15 cellular contexts compared by ENCODE assay signal in the genomic region with DNA sequence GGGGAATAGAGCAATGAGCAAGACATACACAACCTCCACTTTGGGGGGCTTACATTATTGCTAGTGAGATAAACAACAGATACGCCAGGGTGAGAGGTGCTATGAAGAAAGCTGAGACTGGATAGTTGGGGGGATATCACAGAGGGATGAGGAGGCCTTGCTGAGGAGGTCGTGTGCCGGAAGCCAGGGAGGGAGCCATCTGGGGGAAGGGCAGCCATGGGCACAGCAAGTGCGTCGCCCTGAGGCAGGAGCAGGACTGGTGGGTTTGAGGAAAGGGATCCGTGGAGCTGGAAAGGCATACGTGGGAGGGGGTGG. TPM values are rescaled to one million over a fixed set of nuclear protein-coding genes. Genes with fewer than 3 reads are reported as not detected.
A peak's percentile ranks its signal among the peaks of the same experiment; 100 is the strongest.
DNase-seq lines count a peak whose midpoint lies in the region; ATAC-seq, FAIRE-seq and TF ChIP-seq lines count a peak whose summit lies in the region.
"Had no signal": no experiment of that assay in that cellular context is flagged by ENCODE, and none has a peak within 500 bp of the region (broad histone marks: within the 10 kb centered on the region; RNA-seq: fewer than 3 reads in every experiment).

No MANE protein-coding gene starts in this region.

- H3K23me2 ChIP-seq in H1 (ENCODE audit: low read depth, low read length), result no peaks in the 10 kb centered on the region; the same call in 1 of the 2 replicates

- H3K27me3 ChIP-seq in heart left ventricle, result no peaks in the 10 kb centered on the region
- no peaks in the 10 kb centered on the region for H3K27me3 ChIP-seq in H1 (replicated peaks in 1 of 4; ENCODE audit: control insufficient read depth in 3 of 4, extremely low read depth in 1 of 4, insufficient read depth in 3 of 4, low read length in 3 of 4)
- H3K27me3 ChIP-seq in tibial nerve, result no peaks in the 10 kb centered on the region
- H3K27me3 ChIP-seq: colonic mucosa had no signal

- no peak for TF ChIP-seq CTCF in heart left ventricle (IDR thresholded peaks at IDR 0.05)
- no peak for TF ChIP-seq CTCF in RWPE1 (conservative IDR thresholded peaks at IDR 0.05; ENCODE audit: low read depth)
- TF ChIP-seq CTCF in H1 (IDR thresholded peaks at IDR 0.05; ENCODE audit: control extremely low read depth in 1 of 3, insufficient read depth in 1 of 3, low read depth in 1 of 3, low read length in 3 of 3), result no peak
- no peak for TF ChIP-seq CTCF in tibial nerve (IDR thresholded peaks at IDR 0.05)

- TF ChIP-seq RAD21 in H1 (IDR thresholded peaks at IDR 0.05 in 1 of 2, conservative IDR thresholded peaks at IDR 0.05 in 1 of 2; ENCODE audit: low read depth in 2 of 2, low read length in 2 of 2), result no peak

- H2BK12ac ChIP-seq in H1 (ENCODE audit: low read depth, low read length), result peak overlapping the region; percentile 98; the same call in 1 of the 2 replicates

- 89 to 92% (median 90%) methylated on average over 7 of the region's 7 CpGs for WGBS in heart left ventricle, 4 donors
- 75% methylated on average over 7 of the region's 7 CpGs; no CpG with 5 or more reads in 1 of the 2 experiments for WGBS in H1 (ENCODE audit: extremely low coverage in 1 of 2, insufficient coverage in 1 of 2, insufficient read length in 1 of 2, insufficient replicate concordance in 2 of 2, low coverage in 1 of 2, low lambda C conversion rate in 2 of 2, missing lambda C conversion rate in 1 of 2), 2 experiments
- WGBS in tibial nerve, 2 donors, result 88 to 89% methylated on average over 7 of the region's 7 CpGs

- CTCF ChIA-PET in RWPE1 (lab: Yijun Ruan, JAX) (no interaction called here), H1 (lab: Charles Lee; ENCODE audit: partially characterized antibody) (interaction anchor here (1.0 to 9.3 kb wide), 12 partner anchors 10 to 119 kb away, joined by 3 to 131 read pairs (median 8); a partner anchor contains a TSS)

- peak overlapping the region; percentile 78; the same call in 1 of the 2 replicates for H2BK5ac ChIP-seq in H1 (ENCODE audit: low read depth, low read length)

- H4K20me1 ChIP-seq in H1 (replicated peaks in 1 of 2; ENCODE audit: control insufficient read depth in 1 of 2, insufficient read depth in 2 of 2, low read length in 2 of 2), result no peaks in the 10 kb centered on the region

- no peak overlapping the region for H4K5ac ChIP-seq in H1 (ENCODE audit: insufficient read length, low read depth, low read length)

- peak overlapping the region; percentile 53; the same call in 1 of the 2 replicates for H2BK15ac ChIP-seq in H1 (ENCODE audit: low read length)

- H3K9me3 ChIP-seq in heart left ventricle, result no peaks in the 10 kb centered on the region
- no peaks in the 10 kb centered on the region for H3K9me3 ChIP-seq in H1 (ENCODE audit: insufficient read depth in 2 of 2, low read depth in 1 of 2, low read length in 1 of 2)
- H3K9me3 ChIP-seq in tibial nerve, result no peaks in the 10 kb centered on the region
- H3K9me3 ChIP-seq: colonic mucosa had no signal

- POLR2A ChIA-PET in RWPE1 (lab: Yijun Ruan, JAX; ENCODE audit: low non-redundant PET) (no interaction called here), H1 (lab: Charles Lee; ENCODE audit: partially characterized antibody) (interaction anchor here (1.0 to 1.6 kb wide), 8 partner anchors 12 to 138 kb away, joined by 3 to 6 read pairs (median 4); a partner anchor contains a TSS)

- peak overlapping the region; percentile 65 for H3K4ac ChIP-seq in H1 (replicated peaks; ENCODE audit: insufficient read length, low read depth, low read length)

- H3K4me3 ChIP-seq in heart left ventricle (no peak overlapping the region), H1 (ENCODE audit: extremely low read depth in 1 of 4, insufficient read depth in 2 of 4, low read depth in 3 of 4, low read length in 4 of 4) (no peak overlapping the region), tibial nerve (no peak overlapping the region)

- no peak overlapping the region for H3K9ac ChIP-seq in H1 (replicated peaks in 1 of 4; ENCODE audit: extremely low read depth in 1 of 4, low read depth in 3 of 4, low read length in 3 of 4)

- peaks cover 3 to 39% (median 24%) of the 10 kb centered on the region in 12 donors for H3K4me1 ChIP-seq in heart left ventricle
- peaks cover 5 to 28% (median 17%) of the 10 kb centered on the region in 4 experiments for H3K4me1 ChIP-seq in H1 (replicated peaks in 1 of 4; ENCODE audit: control insufficient read depth in 3 of 4, insufficient read depth in 4 of 4, low read length in 3 of 4)
- H3K4me1 ChIP-seq in tibial nerve, result peaks cover 3 to 40% (median 28%) of the 10 kb centered on the region in 4 donors

- no peaks in the 10 kb centered on the region for H3K79me2 ChIP-seq in H1 (ENCODE audit: control insufficient read depth in 1 of 2, insufficient read depth in 2 of 2, low read length in 2 of 2)

- H3K36me3 ChIP-seq in heart left ventricle, result no peaks in the 10 kb centered on the region
- H3K36me3 ChIP-seq in H1 (ENCODE audit: control insufficient read depth in 2 of 4, insufficient read depth in 4 of 4, low read length in 3 of 4), result no peaks in the 10 kb centered on the region
- H3K36me3 ChIP-seq in tibial nerve, result no peaks in the 10 kb centered on the region
- H3K36me3 ChIP-seq: colonic mucosa had no signal

- no peak overlapping the region for H3K23ac ChIP-seq in H1 (ENCODE audit: insufficient read length)

- H3K56ac ChIP-seq in H1 (replicated peaks; ENCODE audit: insufficient read length, low read depth, low read length), result no peak overlapping the region

- no peak overlapping the region for H3K14ac ChIP-seq in H1 (ENCODE audit: insufficient read length)

- ATAC-seq in Right ventricle myocardium superior (ENCODE audit: poor library complexity) (no peak), heart left ventricle (no peak), GM18873 (IDR thresholded peaks at IDR 0.05; ENCODE audit: low FRiP score, unreplicated experiment) (no peak), GM18907 (IDR thresholded peaks at IDR 0.05; ENCODE audit: unreplicated experiment) (no peak)

- no peak overlapping the region for H3K27ac ChIP-seq in heart left ventricle
- peak overlapping the region; percentile 97 for H3K27ac ChIP-seq in RWPE1
- H3K27ac ChIP-seq in H1 (ENCODE audit: low read depth, low read length), result no peak overlapping the region
- H3K27ac ChIP-seq in tibial nerve, result peak overlapping the region in 3 of 4 donors; percentile 55 to 76 (median 75)
- H3K27ac ChIP-seq: HL-60 had no signal

- H4K8ac ChIP-seq in H1 (ENCODE audit: extremely low read depth, insufficient read depth, low read length), result no peak overlapping the region; the same call in 1 of the 2 replicates

- peak overlapping the region; percentile 92 for H2BK20ac ChIP-seq in H1 (ENCODE audit: low read length)

- 0 out of 2 replicates have a peak overlapping the region, but pooled peaks have one; percentile 10 for H2AK5ac ChIP-seq in H1 (ENCODE audit: low read depth, low read length)

- no peak for TF ChIP-seq POLR2A in heart left ventricle (IDR thresholded peaks at IDR 0.05)
- no peak for TF ChIP-seq POLR2A in H1 (IDR thresholded peaks at IDR 0.05; ENCODE audit: control extremely low read depth in 1 of 2, low read depth in 2 of 2, low read length in 2 of 2)
- TF ChIP-seq POLR2A in tibial nerve (IDR thresholded peaks at IDR 0.05), result no peak

- no peak overlapping the region for H2AFZ ChIP-seq in H1 (ENCODE audit: low read length)

- FAIRE-seq in H1 (lab: Jason Lieb, UNC), result no peak

- H3K79me1 ChIP-seq in H1 (ENCODE audit: low read depth, low read length), result no peaks in the 10 kb centered on the region

- TF ChIP-seq EP300 in H1 (IDR thresholded peaks at IDR 0.05; ENCODE audit: borderline replicate concordance in 1 of 2, low read depth in 2 of 2, low read length in 2 of 2) (no peak), tibial nerve (IDR thresholded peaks at IDR 0.05) (no peak)

- intact Hi-C loops in Right ventricle myocardium superior (cut with DNase I) (no loop called here), heart left ventricle (cut with DNase I) (loop anchor here in 1 of 10 donors (5.0 kb wide), 1 partner anchor 40 kb away; no protein-coding TSS in a partner anchor)

- peak overlapping the region; percentile 90 for H4K91ac ChIP-seq in H1 (replicated peaks; ENCODE audit: insufficient read length, low read length)

- peak overlapping the region; percentile 95; the same call in 1 of the 2 replicates for H3K18ac ChIP-seq in H1 (ENCODE audit: extremely low read depth, low read length)

- H3K4me2 ChIP-seq in H1 (ENCODE audit: insufficient read depth in 1 of 2, low read depth in 2 of 2, low read length in 2 of 2), result no peak overlapping the region; a peak in 1 of 4 replicates

- H2BK120ac ChIP-seq in H1 (replicated peaks; ENCODE audit: low read depth, low read length), result no peak overlapping the region

- DNase-seq in Right ventricle myocardium superior (peak; percentile 30), heart left ventricle (no peak), RWPE1 (ENCODE audit: low spot score) (no peak), H1 (ENCODE audit: low read depth in 1 of 2, low spot score in 2 of 2) (no peak), tibial nerve (ENCODE audit: low spot score in 2 of 2) (no peak), EL (no peak)
- DNase-seq: erythroblast, Kasumi-1, NCI-H1694, NCI-H524, substantia nigra had no signal

RNA-seq across cellular contexts. Expression of a gene that starts 12.2 kb away (rescaled TPM):
- total RNA-seq in Right ventricle myocardium superior, result 25.0 TPM
- 10 to 100 TPM; 13.9 to 33.4 (median 18.9) TPM for total RNA-seq in heart left ventricle
- 10 to 100 TPM; 18.1 to 55.3 TPM for polyA plus RNA-seq in heart left ventricle
- total RNA-seq in H1 (2021; fragmentation: NEBNext Ultra II Directional; extraction: Animal tissue kit (Norgen Biotek cat#: 25700)), result 43.3 and 45.1 TPM in 2 replicates
- polyA plus RNA-seq in H1 (2011; rRNA removed), result 43.4 and 51.4 TPM in 2 replicates
- polyA plus RNA-seq in H1 (2011; cell fraction: cytosol; rRNA removed), result 38.7 TPM
- polyA plus RNA-seq in H1 (2011; cell fraction: nucleus; rRNA removed), result 33.2 TPM
- 25.3 to 42.8 TPM (median 38.6 TPM) in 4 replicates for polyA plus RNA-seq in H1 (2012, experiment 1 of 2)
- polyA plus RNA-seq in H1 (2012, experiment 2 of 2), result 50.1 TPM
- 19.1 TPM for polyA plus RNA-seq in H1 (2013, experiment 1 of 2)
- 19.0 TPM for polyA plus RNA-seq in H1 (2013, experiment 2 of 2)
- polyA minus RNA-seq in H1 (2011; rRNA and poly(A)+ RNA removed), result 33.0 and 37.7 TPM in 2 replicates
- polyA minus RNA-seq in H1 (2011; cell fraction: cytosol; rRNA and poly(A)+ RNA removed), result 27.4 TPM
- 15.8 TPM for polyA minus RNA-seq in H1 (2011; cell fraction: nucleus; rRNA and poly(A)+ RNA removed)
- total RNA-seq in tibial nerve, result 10 to 100 TPM in 2 of 4 donors, 1 to 10 TPM in 2; 7.9 to 15.3 (median 10.1) TPM

RNA-seq across cellular contexts. Expression of a gene that starts 28.9 kb away (rescaled TPM):
- total RNA-seq in Right ventricle myocardium superior (6.0 TPM), heart left ventricle (10 to 100 TPM in 2 of 9 donors, 1 to 10 TPM in 7; 4.8 to 33.5 (median 7.8) TPM), tibial nerve (100 to 1,000 TPM in 2 of 4 donors, 10 to 100 TPM in 2; 76.8 to 101 (median 93.9) TPM)
- polyA plus RNA-seq in heart left ventricle (1 to 10 TPM; 6.1 to 8.9 TPM), H1 (2011; rRNA removed) (29.1 and 37.2 TPM in 2 replicates)
- 44.9 and 45.7 TPM in 2 replicates for total RNA-seq in H1 (2021; fragmentation: NEBNext Ultra II Directional; extraction: Animal tissue kit (Norgen Biotek cat#: 25700))
- 22.7 TPM for polyA plus RNA-seq in H1 (2011; cell fraction: cytosol; rRNA removed)
- 157 TPM for polyA plus RNA-seq in H1 (2011; cell fraction: nucleus; rRNA removed)
- polyA plus RNA-seq in H1 (2012, experiment 1 of 2), result 22.4 to 35.2 TPM (median 31.8 TPM) in 4 replicates
- polyA plus RNA-seq in H1 (2012, experiment 2 of 2), result 11.9 TPM
- 24.7 TPM for polyA plus RNA-seq in H1 (2013, experiment 1 of 2)
- 23.5 TPM for polyA plus RNA-seq in H1 (2013, experiment 2 of 2)
- 45.6 and 48.9 TPM in 2 replicates for polyA minus RNA-seq in H1 (2011; rRNA and poly(A)+ RNA removed)
- polyA minus RNA-seq in H1 (2011; cell fraction: cytosol; rRNA and poly(A)+ RNA removed), result 23.7 TPM
- 42.2 TPM for polyA minus RNA-seq in H1 (2011; cell fraction: nucleus; rRNA and poly(A)+ RNA removed)

Comparison
In these comparisons a context has a peak if more than half of its experiments do, and no peak if none do; other contexts are left out.
1. H3K27ac ChIP-seq: peak in RWPE1 (single experiment) and tibial nerve (3 of 4); none in heart left ventricle (0 of 12) and H1 (single experiment).